ENCODE assay signal across 1 cellular context in the genomic region with DNA sequence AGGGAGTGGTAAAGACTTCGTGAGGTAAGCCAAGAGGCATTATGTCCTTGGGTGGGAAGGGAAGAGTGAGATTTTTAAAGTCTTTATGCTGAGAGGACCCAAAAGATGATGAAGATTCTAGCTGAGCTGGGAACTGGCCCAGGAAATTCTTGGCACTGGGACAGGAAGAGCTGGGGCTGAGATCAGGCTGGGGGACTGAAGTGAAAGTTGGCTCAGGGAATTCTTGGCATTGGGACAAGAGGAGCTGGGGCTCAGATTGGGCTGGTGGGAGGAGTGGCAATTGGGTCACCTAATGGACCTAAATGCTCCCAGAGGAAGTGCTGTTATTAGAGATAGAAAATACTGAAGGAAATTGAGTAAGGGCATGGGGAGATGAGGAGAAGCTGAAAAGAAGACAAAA.
TF ChIP-seq lines count a peak whose summit lies in the region.

No MANE protein-coding gene starts in this region.

TF ChIP-seq in Ishikawa, 13 proteins besides CTCF, POLR2A, EP300 and RAD21 (continued from another document):
- TF ChIP-seq REST (IDR thresholded peaks at IDR 0.05; ENCODE audit: low read depth): no peak
